In the genomic region with DNA sequence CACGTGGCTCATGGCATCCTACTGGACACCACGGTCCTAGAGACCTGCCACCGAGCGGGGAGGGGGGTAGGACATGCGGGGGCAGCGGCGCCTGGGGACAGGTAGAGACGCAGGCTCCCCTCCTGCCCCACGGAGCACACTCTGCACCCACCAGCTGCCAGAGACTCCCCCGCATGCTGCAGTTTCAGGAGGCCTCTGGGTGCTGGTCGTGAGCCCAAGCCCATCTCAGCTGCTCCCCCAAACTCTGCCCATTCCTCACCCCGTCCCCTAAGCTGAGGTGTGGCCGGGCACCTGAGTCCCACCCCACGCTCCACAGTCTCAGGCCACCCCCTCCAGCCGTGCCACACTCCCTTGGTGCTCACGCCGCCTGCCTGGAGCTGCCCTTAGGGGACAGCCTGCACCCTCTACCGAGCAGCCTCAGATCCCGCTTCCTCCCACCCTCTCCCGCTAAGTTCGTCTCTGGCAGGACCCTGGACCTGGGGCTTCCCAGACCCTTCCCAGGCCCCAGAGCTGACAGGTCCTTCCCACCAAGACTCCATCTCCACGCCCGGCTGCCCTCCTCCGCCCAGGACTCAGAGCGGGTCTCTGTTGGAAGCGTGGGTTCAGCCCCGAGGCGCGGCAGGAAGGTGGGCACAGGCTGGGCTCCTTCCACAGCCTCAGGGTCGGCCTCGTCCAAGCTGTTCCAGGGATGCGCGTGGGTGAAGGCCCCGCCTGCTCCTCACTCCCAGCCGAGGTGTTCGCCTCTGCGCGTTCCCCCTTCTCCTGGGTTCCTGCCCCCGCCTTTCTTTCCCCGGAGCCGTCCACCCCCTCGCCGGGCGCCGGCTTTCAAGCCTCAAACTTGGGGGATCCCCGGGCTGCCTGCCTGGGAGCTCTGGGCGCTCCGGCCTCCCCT, we compare ENCODE assay signal across 6 cellular contexts. TPM values are rescaled to one million over a fixed set of nuclear protein-coding genes. Genes with fewer than 3 reads are reported as not detected.
DNase-seq lines count a peak whose midpoint lies in the region; ATAC-seq and TF ChIP-seq lines count a peak whose summit lies in the region.

No MANE protein-coding gene starts in this region.

- DNase-seq in A673 (ENCODE audit: low spot score) (no peak), SJSA1 (ENCODE audit: low read depth in 1 of 2, low spot score in 2 of 2) (no peak), type B pancreatic cell (ENCODE audit: extremely low spot score, unreplicated experiment) (no peak)

- no peak overlapping the region for H3K9ac ChIP-seq in iPS-20b (ENCODE audit: low read depth, low read length)

- H3K4me1 Mint-ChIP-seq in type B pancreatic cell (ENCODE audit: unreplicated experiment), result peaks cover 5% of the 10 kb centered on the region

- TF ChIP-seq CTCF in A673 (conservative IDR thresholded peaks at IDR 0.05; ENCODE audit: low read depth, low read length), result no peak
- no peak for TF ChIP-seq CTCF in type B pancreatic cell (conservative IDR thresholded peaks at IDR 0.05)

- H3K27ac ChIP-seq in A673 (ENCODE audit: low read depth, low read length, poor library complexity, severe bottlenecking) (no peak overlapping the region), SJSA1 (no peak overlapping the region), iPS-20b (ENCODE audit: low read length) (no peak overlapping the region)

- intact Hi-C loops in A673 (cut with micrococcal nuclease; ENCODE audit: unreplicated experiment), result no loop called here

- peaks cover 9% of the 10 kb centered on the region for H3K27me3 ChIP-seq in A673 (replicated peaks; ENCODE audit: insufficient read depth, low read depth, low read length, poor library complexity)
- H3K27me3 ChIP-seq in SJSA1 (replicated peaks), result peaks cover 9% of the 10 kb centered on the region
- H3K27me3 ChIP-seq in iPS-20b (ENCODE audit: insufficient read depth, low read length), result peaks cover 50% of the 10 kb centered on the region

- no peaks in the 10 kb centered on the region for H3K36me3 ChIP-seq in A673 (ENCODE audit: insufficient read depth, low read length, poor library complexity, severe bottlenecking)
- 0 out of 2 replicates have a peak, but pooled peaks cover 2% of the 10 kb centered on the region for H3K36me3 ChIP-seq in SJSA1
- H3K36me3 ChIP-seq in iPS-20b (ENCODE audit: insufficient read depth, low read depth, low read length), result no peaks in the 10 kb centered on the region

- H3K27ac Mint-ChIP-seq in type B pancreatic cell, result no peak overlapping the region

- H3K36me3 Mint-ChIP-seq in type B pancreatic cell, result peaks cover 10% of the 10 kb centered on the region

- ATAC-seq in HG03520 (IDR thresholded peaks at IDR 0.05; ENCODE audit: unreplicated experiment) (no peak), GM21526 (IDR thresholded peaks at IDR 0.05; ENCODE audit: low FRiP score, unreplicated experiment) (no peak)

- peaks cover 15% of the 10 kb centered on the region for H3K27me3 Mint-ChIP-seq in type B pancreatic cell

- H3K4me3 Mint-ChIP-seq in type B pancreatic cell, result peak overlapping the region; percentile 72

- H3K4me3 ChIP-seq in A673 (ENCODE audit: low read depth, low read length, poor library complexity, severe bottlenecking) (peak overlapping the region; percentile 57), SJSA1 (peak overlapping the region; percentile 94), iPS-20b (ENCODE audit: low read length) (peak overlapping the region; percentile 33; the same call in 1 of the 2 replicates)

- CTCF ChIA-PET in A673 (lab: Charles Lee), result no interaction called here

- peaks cover 7% of the 10 kb centered on the region for H3K9me3 Mint-ChIP-seq in type B pancreatic cell

- BruUV-seq in A673 (replicated peaks; lab: Mats Ljungman, UMichigan), result no TSS peak

- H3K9me3 ChIP-seq in A673 (ENCODE audit: low read depth, low read length, poor library complexity, severe bottlenecking) (peaks cover 8% of the 10 kb centered on the region), SJSA1 (replicated peaks) (peaks cover 21% of the 10 kb centered on the region), iPS-20b (ENCODE audit: insufficient read depth, low read depth, low read length) (peaks cover 7% of the 10 kb centered on the region; the same call in 1 of the 2 replicates)

- H3K4me1 ChIP-seq in A673 (ENCODE audit: insufficient read depth, low read length, poor library complexity, severe bottlenecking) (no peaks in the 10 kb centered on the region), SJSA1 (replicated peaks) (peaks cover 14% of the 10 kb centered on the region), iPS-20b (ENCODE audit: insufficient read depth, low read length) (no peaks in the 10 kb centered on the region; the same call in 1 of the 2 replicates)

- POLR2A ChIA-PET in A673 (lab: Charles Lee; ENCODE audit: low non-redundant PET), result interaction anchor here (0.6 kb wide), 1 partner anchor 90 kb away, joined by 7 read pairs; no protein-coding TSS in a partner anchor

RNA-seq across cellular contexts. Expression of gene RAB40B, which starts 1.3 kb away (rescaled TPM):
- total RNA-seq in A673 (2021) (3.2 and 4.8 TPM in 2 replicates), type B pancreatic cell (ENCODE audit: low replicate concordance) (16.7 and 18.9 TPM in 2 replicates)
- 11.2 and 30.9 TPM in 2 replicates for total RNA-seq in SJSA1 (2014; rRNA removed; shearing (Covaris generic))

RNA-seq across cellular contexts. Expression of gene FN3KRP, which starts 19.3 kb away (rescaled TPM):
- total RNA-seq in A673 (2021) (35.4 and 43.2 TPM in 2 replicates), type B pancreatic cell (ENCODE audit: low replicate concordance) (36.5 and 42.5 TPM in 2 replicates)
- 47.2 and 53.4 TPM in 2 replicates for total RNA-seq in SJSA1 (2014; rRNA removed; shearing (Covaris generic))

RNA-seq across cellular contexts. Expression of gene FN3K, which starts 38.3 kb away (rescaled TPM):
- total RNA-seq in A673 (2021) (6.7 and 8.0 TPM in 2 replicates), type B pancreatic cell (ENCODE audit: low replicate concordance) (30.3 and 31.3 TPM in 2 replicates)
- total RNA-seq in SJSA1 (2014; rRNA removed; shearing (Covaris generic)), result 0.13 TPM in 1 of 2 replicates, not detected in the other

RNA-seq across cellular contexts. Expression of gene WDR45B, which starts 48.9 kb away (rescaled TPM):
- total RNA-seq in A673 (2021), result 69.9 and 73.0 TPM in 2 replicates
- total RNA-seq in SJSA1 (2014; rRNA removed; shearing (Covaris generic)), result 157 and 203 TPM in 2 replicates
- total RNA-seq in type B pancreatic cell (ENCODE audit: low replicate concordance), result 74.0 and 100 TPM in 2 replicates

RNA-seq across cellular contexts. Expression of gene TBCD, which starts 54.7 kb away (rescaled TPM):
- 113 and 129 TPM in 2 replicates for total RNA-seq in A673 (2021)
- 39.4 and 60.7 TPM in 2 replicates for total RNA-seq in SJSA1 (2014; rRNA removed; shearing (Covaris generic))
- total RNA-seq in type B pancreatic cell (ENCODE audit: low replicate concordance), result 65.4 and 104 TPM in 2 replicates

Comparison
In these comparisons a context has a peak if more than half of its experiments do, and no peak if none do; other contexts are left out.
1. H3K4me3 ChIP-seq: peak in every context shown above with its lines; median percentile 94 in SJSA1; 57 in A673; 33 in iPS-20b.